8 cellular contexts compared by ENCODE assay signal in the genomic region with DNA sequence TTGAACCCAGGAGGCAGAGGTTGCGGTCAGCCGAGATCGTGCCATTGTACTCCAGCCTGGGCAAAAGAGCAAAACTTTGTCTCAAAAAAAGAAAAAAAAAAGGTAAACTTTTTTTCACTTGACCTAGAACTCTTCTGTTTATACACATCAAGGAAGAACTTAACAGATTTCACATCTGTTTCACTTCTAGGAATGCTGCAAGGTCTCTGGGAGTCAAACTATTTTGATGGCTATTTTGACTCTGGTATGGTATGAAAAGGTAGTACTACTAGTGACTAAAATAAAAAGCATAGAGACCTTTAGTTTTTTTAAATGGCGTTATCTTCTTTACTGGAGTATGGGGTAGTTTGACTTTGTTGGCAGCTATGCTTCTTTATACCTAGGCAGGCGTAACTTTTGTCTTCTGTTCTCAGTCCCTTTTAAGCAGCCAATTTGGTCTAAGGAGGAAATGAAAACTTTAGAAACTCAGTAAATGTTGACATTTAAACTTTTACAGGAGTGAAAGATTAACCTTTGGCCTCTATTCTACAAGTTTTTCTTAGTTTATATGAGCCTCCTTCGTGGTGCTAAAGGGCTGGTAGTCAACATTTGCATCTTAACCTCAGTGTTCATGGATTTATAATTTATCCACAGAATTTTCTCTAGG. TPM values are rescaled to one million over a fixed set of nuclear protein-coding genes. Genes with fewer than 3 reads are reported as not detected.
A peak's percentile ranks its signal among the peaks of the same experiment; 100 is the strongest.
DNase-seq lines count a peak whose midpoint lies in the region; ATAC-seq and TF ChIP-seq lines count a peak whose summit lies in the region.
"Not testable (repeated sequence)": the region's sequence is repeated elsewhere in the genome, so short reads cannot be mapped to it uniquely, and the experiment has no call there.

No MANE protein-coding gene starts in this region.

- H3K27ac ChIP-seq in HUES48 (ENCODE audit: low read depth, low read length) (peak overlapping the region; percentile 33), colonic mucosa (peak overlapping the region; percentile 82)
- H3K27ac ChIP-seq in mesenchymal stem cell (ENCODE audit: low read length, poor library complexity, severe bottlenecking) = not testable (repeated sequence)

- H3K4me1 Mint-ChIP-seq in activated CD4-positive, alpha-beta T cell treated with anti-CD3 and anti-CD28 coated beads, Interleukin-2, amount 10 ng/mL, durations not matched to agents 24 days and 14 days = peaks cover 21% of the 10 kb centered on the region
- H3K4me1 Mint-ChIP-seq in stimulated activated naive B cell treated with anti-CD40 and anti-IgM and Interleukin-4, amounts not matched to agents 10 μg/mL and 1 μg/mL and 100 μg/mL, for 72 hours = peaks cover 17 to 36% of the 10 kb centered on the region in 2 donors

- not testable (repeated sequence) for H3K79me1 ChIP-seq in mesenchymal stem cell (replicated peaks; ENCODE audit: low read length, poor library complexity, severe bottlenecking)

- H2BK12ac ChIP-seq in mesenchymal stem cell (ENCODE audit: low read length in 2 of 2) = not testable (repeated sequence)

- WGBS in mesenchymal stem cell = 78% methylated on average over 4 of the region's 6 CpGs

- not testable (repeated sequence) for H3K4me3 ChIP-seq in HUES48 (ENCODE audit: low read depth, low read length); colonic mucosa; mesenchymal stem cell (ENCODE audit: insufficient read depth in 1 of 2, low read depth in 1 of 2, low read length in 2 of 2)

- not testable (repeated sequence) for H3K27me3 ChIP-seq in HUES48 (ENCODE audit: control insufficient read depth, insufficient read depth, low read length); colonic mucosa; mesenchymal stem cell (ENCODE audit: control insufficient read depth in 1 of 2, insufficient read depth in 1 of 2, low read length in 2 of 2)

- not testable (repeated sequence) for H2BK120ac ChIP-seq in mesenchymal stem cell (ENCODE audit: low read depth, low read length)

- intact Hi-C loops in activated CD4-positive, alpha-beta T cell treated with anti-CD3 and anti-CD28 coated beads, Interleukin-2, amount 10 ng/mL, durations not matched to agents 24 days and 14 days (cut with micrococcal nuclease); colonic mucosa (cut with DNase I): not testable (repeated sequence)

- not testable (repeated sequence) for H3K4me1 ChIP-seq in HUES48 (ENCODE audit: control insufficient read depth, insufficient read depth, low read length); colonic mucosa; mesenchymal stem cell (ENCODE audit: control insufficient read depth, insufficient read depth, low read depth, low read length)

- H3K18ac ChIP-seq in mesenchymal stem cell (ENCODE audit: low read depth in 1 of 2, low read length in 2 of 2) = not testable (repeated sequence)

- ATAC-seq in GM19372 (IDR thresholded peaks at IDR 0.05; ENCODE audit: low read depth, unreplicated experiment) (peak; percentile 53), HG02938 (IDR thresholded peaks at IDR 0.05; ENCODE audit: unreplicated experiment) (peak; percentile 43)
- ATAC-seq in stimulated activated naive B cell treated with anti-CD40 and anti-IgM and Interleukin-4, amounts not matched to agents 10 μg/mL and 1 μg/mL and 100 μg/mL, for 72 hours (replicated peaks) = peak; percentile 94 to 95

- not testable (repeated sequence) for H3K4ac ChIP-seq in mesenchymal stem cell (ENCODE audit: low read depth in 1 of 2, low read length in 2 of 2)

- H3K14ac ChIP-seq in mesenchymal stem cell (ENCODE audit: low read length in 2 of 2) = not testable (repeated sequence)

- not testable (repeated sequence) for H3K36me3 ChIP-seq in HUES48 (ENCODE audit: control insufficient read depth, insufficient read depth, low read length); colonic mucosa; mesenchymal stem cell (ENCODE audit: control insufficient read depth in 1 of 2, insufficient read depth in 2 of 2, low read depth in 1 of 2, low read length in 2 of 2)

- H2BK15ac ChIP-seq in mesenchymal stem cell (ENCODE audit: low read depth, poor library complexity, severe bottlenecking) = not testable (repeated sequence)

- DNase-seq in EH (ENCODE audit: low read depth) = peak; percentile 20
- DNase-seq in activated CD4-positive, alpha-beta T cell treated with anti-CD3 and anti-CD28 coated beads, Interleukin-2, amount 10 ng/mL, durations not matched to agents 24 days and 14 days; colonic mucosa; stimulated activated naive B cell treated with anti-CD40 and anti-IgM and Interleukin-4, amounts not matched to agents 10 μg/mL and 1 μg/mL and 100 μg/mL, for 72 hours: not testable (repeated sequence)
- DNase-seq in mesenchymal stem cell = peak; percentile 37

- peak overlapping the region; percentile 16 for H3K27ac Mint-ChIP-seq in activated CD4-positive, alpha-beta T cell treated with anti-CD3 and anti-CD28 coated beads, Interleukin-2, amount 10 ng/mL, durations not matched to agents 24 days and 14 days
- peak overlapping the region; percentile 90 for H3K27ac Mint-ChIP-seq in stimulated activated naive B cell treated with anti-CD40 and anti-IgM and Interleukin-4, amounts not matched to agents 10 μg/mL and 1 μg/mL and 100 μg/mL, for 72 hours

- not testable (repeated sequence) for H3K27me3 Mint-ChIP-seq in activated CD4-positive, alpha-beta T cell treated with anti-CD3 and anti-CD28 coated beads, Interleukin-2, amount 10 ng/mL, durations not matched to agents 24 days and 14 days; stimulated activated naive B cell treated with anti-CD40 and anti-IgM and Interleukin-4, amounts not matched to agents 10 μg/mL and 1 μg/mL and 100 μg/mL, for 72 hours

- not testable (repeated sequence) for H4K8ac ChIP-seq in mesenchymal stem cell (ENCODE audit: low read length)

- H2BK5ac ChIP-seq in mesenchymal stem cell (ENCODE audit: low read depth, low read length, poor library complexity, severe bottlenecking) = not testable (repeated sequence)

- H3K9me3 ChIP-seq in HUES48 (ENCODE audit: control insufficient read depth, insufficient read depth, low read length); colonic mucosa; mesenchymal stem cell (ENCODE audit: control insufficient read depth, low read length): not testable (repeated sequence)

- H4K91ac ChIP-seq in mesenchymal stem cell (ENCODE audit: low read length) = not testable (repeated sequence)

- H2AFZ ChIP-seq in mesenchymal stem cell (ENCODE audit: low read depth, low read length) = not testable (repeated sequence)

- TF ChIP-seq CTCF in colonic mucosa (IDR thresholded peaks at IDR 0.05) = not testable (repeated sequence)

- not testable (repeated sequence) for H3K4me2 ChIP-seq in mesenchymal stem cell (ENCODE audit: low read length, poor library complexity, severe bottlenecking)

- H3K9me3 Mint-ChIP-seq in activated CD4-positive, alpha-beta T cell treated with anti-CD3 and anti-CD28 coated beads, Interleukin-2, amount 10 ng/mL, durations not matched to agents 24 days and 14 days; stimulated activated naive B cell treated with anti-CD40 and anti-IgM and Interleukin-4, amounts not matched to agents 10 μg/mL and 1 μg/mL and 100 μg/mL, for 72 hours: not testable (repeated sequence)

- H3K4me3 Mint-ChIP-seq in activated CD4-positive, alpha-beta T cell treated with anti-CD3 and anti-CD28 coated beads, Interleukin-2, amount 10 ng/mL, durations not matched to agents 24 days and 14 days = not testable (repeated sequence)
- peak overlapping the region; percentile 66 to 73 for H3K4me3 Mint-ChIP-seq in stimulated activated naive B cell treated with anti-CD40 and anti-IgM and Interleukin-4, amounts not matched to agents 10 μg/mL and 1 μg/mL and 100 μg/mL, for 72 hours

- not testable (repeated sequence) for H3K36me3 Mint-ChIP-seq in activated CD4-positive, alpha-beta T cell treated with anti-CD3 and anti-CD28 coated beads, Interleukin-2, amount 10 ng/mL, durations not matched to agents 24 days and 14 days (ENCODE audit: low read depth); stimulated activated naive B cell treated with anti-CD40 and anti-IgM and Interleukin-4, amounts not matched to agents 10 μg/mL and 1 μg/mL and 100 μg/mL, for 72 hours

- H3K23ac ChIP-seq in mesenchymal stem cell (ENCODE audit: low read length in 2 of 2) = not testable (repeated sequence)

- not testable (repeated sequence) for H2AK5ac ChIP-seq in mesenchymal stem cell (ENCODE audit: low read length, severe bottlenecking)

- not testable (repeated sequence) for H3K9ac ChIP-seq in HUES48 (ENCODE audit: low read depth, low read length); colonic mucosa (ENCODE audit: low read depth in 2 of 2, low read length in 2 of 2); mesenchymal stem cell (ENCODE audit: low read length)

RNA-seq across cellular contexts. Expression of a gene that starts 28.7 kb away (rescaled TPM):
- 42.7 and 47.2 TPM in 2 replicates for total RNA-seq in activated CD4-positive, alpha-beta T cell treated with anti-CD3 and anti-CD28 coated beads, Interleukin-2, amount 10 ng/mL, durations not matched to agents 24 days and 14 days
- total RNA-seq in colonic mucosa = 10 to 100 TPM; 39.0 to 44.1 TPM
- polyA plus RNA-seq in mesenchymal stem cell (2013, experiment 1 of 2) = 28.2 TPM
- polyA plus RNA-seq in mesenchymal stem cell (2013, experiment 2 of 2) = 26.3 TPM

Comparison
In these comparisons a context has a peak if more than half of its experiments do, and no peak if none do; other contexts are left out.
1. ATAC-seq: peak in every context shown above with its lines; median percentile 94 in stimulated activated naive B cell treated with anti-CD40 and anti-IgM and Interleukin-4, amounts not matched to agents 10 μg/mL and 1 μg/mL and 100 μg/mL, for 72 hours; 53 in GM19372; 43 in HG02938.